Comparison of ENCODE assay signal across 10 cellular contexts in the genomic region with DNA sequence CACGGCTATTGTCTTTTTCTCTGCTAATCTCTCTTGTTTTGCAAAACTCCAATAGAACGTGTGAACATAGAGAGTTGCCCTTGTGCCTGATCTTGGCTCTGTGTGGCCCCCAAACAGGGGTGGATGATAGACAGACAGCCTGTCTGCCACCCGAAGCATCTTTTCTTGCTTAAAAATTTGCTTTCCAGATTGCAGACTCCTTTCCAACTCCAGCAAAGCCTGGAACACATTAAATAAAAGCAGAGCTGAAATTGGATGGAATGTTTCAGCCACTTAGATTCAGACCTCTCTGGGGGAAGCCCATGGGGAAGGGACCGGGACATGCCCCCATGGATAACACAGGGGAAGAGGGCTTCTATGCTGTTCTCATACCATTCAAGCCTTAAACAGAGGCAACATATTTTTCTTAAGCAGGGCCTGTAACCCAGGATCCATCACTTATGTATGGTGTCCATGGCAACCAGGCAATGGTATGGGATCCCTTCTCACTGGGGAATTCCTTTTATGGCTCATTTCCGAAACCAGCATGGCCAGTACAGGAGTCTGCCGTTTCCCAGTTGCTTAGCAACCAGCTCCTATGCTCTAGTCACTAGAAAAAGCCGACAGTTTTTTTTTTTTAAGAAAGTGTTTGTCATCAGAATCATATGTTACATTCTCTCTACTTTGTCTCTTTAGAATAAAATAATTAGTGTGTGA.
DNase-seq lines count a peak whose midpoint lies in the region; ATAC-seq and TF ChIP-seq lines count a peak whose summit lies in the region.
"Had no signal": no experiment of that assay in that cellular context is flagged by ENCODE, and none has a peak within 500 bp of the region (broad histone marks: within the 10 kb centered on the region; RNA-seq: fewer than 3 reads in every experiment).

No MANE protein-coding gene starts in this region.

- H2BK12ac ChIP-seq in H9 (ENCODE audit: insufficient read length, low read depth, low read length) (no peak overlapping the region), trophoblast cell (ENCODE audit: low read length) (no peak overlapping the region)

- no peak overlapping the region for H2BK20ac ChIP-seq in H9 (ENCODE audit: low read depth, low read length, poor library complexity, severe bottlenecking)

- H3K79me1 ChIP-seq in H9 (ENCODE audit: insufficient read depth, low read depth, low read length, poor library complexity, severe bottlenecking) (no peaks in the 10 kb centered on the region), trophoblast cell (ENCODE audit: low read length) (peaks cover 35% of the 10 kb centered on the region)

- no peak for ATAC-seq in GM18505 (IDR thresholded peaks at IDR 0.05; ENCODE audit: unreplicated experiment)

- H3K4me1 Mint-ChIP-seq in H9, result peaks cover 15 to 17% of the 10 kb centered on the region in 2 experiments
- H3K4me1 Mint-ChIP-seq in T-helper 2 cell treated with Interferon-gamma antibody and Interleukin-4, amounts not matched to agents 5 μg/mL and 100 μg/mL, for 36 hours (ENCODE audit: low read depth), result no peaks in the 10 kb centered on the region
- H3K4me1 Mint-ChIP-seq: activated B cell treated with CpG ODN at 0.5 μM for 24 hours had no signal

- no peak overlapping the region for H4K8ac ChIP-seq in H9 (replicated peaks; ENCODE audit: insufficient read length, low read depth, low read length)
- H4K8ac ChIP-seq in trophoblast cell (ENCODE audit: low read depth, low read length), result no peak overlapping the region

- H2BK5ac ChIP-seq in H9 (ENCODE audit: insufficient read length, low read length) (no peak overlapping the region), trophoblast cell (ENCODE audit: low read depth, low read length, poor library complexity) (no peak overlapping the region)

- H2AK5ac ChIP-seq in H9 (ENCODE audit: insufficient read length, low read length), result no peak overlapping the region
- no peak overlapping the region for H2AK5ac ChIP-seq in trophoblast cell (ENCODE audit: low read length)

- no peaks in the 10 kb centered on the region for H4K20me1 ChIP-seq in H9 (ENCODE audit: control insufficient read depth, insufficient read depth, insufficient read length)

- H4K5ac ChIP-seq in H9 (ENCODE audit: insufficient read length, low read depth, low read length), result no peak overlapping the region

- H3K79me2 ChIP-seq in H9 (ENCODE audit: insufficient read depth, low read length), result no peaks in the 10 kb centered on the region
- H3K79me2 ChIP-seq in trophoblast cell (ENCODE audit: control insufficient read depth, insufficient read depth, low read length, poor library complexity), result peaks cover 2% of the 10 kb centered on the region

- no peak overlapping the region for H2BK15ac ChIP-seq in H9 (ENCODE audit: low read depth, low read length)

- no peak overlapping the region for H3K4me3 ChIP-seq in trophoblast cell (ENCODE audit: low read depth, low read length)
- H3K4me3 ChIP-seq: right atrium auricular region had no signal

- H2AFZ ChIP-seq in H9 (ENCODE audit: low read length) (no peak overlapping the region), trophoblast cell (ENCODE audit: insufficient read depth, low read length, poor library complexity) (no peak overlapping the region)

- H3K9ac ChIP-seq in H9 (ENCODE audit: extremely low read depth, insufficient read length, low read length), result no peak overlapping the region
- no peak overlapping the region for H3K9ac ChIP-seq in trophoblast cell (ENCODE audit: low read length)

- H3K4me1 ChIP-seq in H9 (ENCODE audit: insufficient read depth, low read length) (0 out of 2 replicates have a peak, but pooled peaks cover 3% of the 10 kb centered on the region), trophoblast cell (ENCODE audit: control insufficient read depth in 1 of 2, insufficient read depth in 2 of 2, low read length in 2 of 2) (peaks cover 23 to 24% of the 10 kb centered on the region in 2 experiments)
- H3K4me1 ChIP-seq: right atrium auricular region had no signal

- H3K4ac ChIP-seq in H9 (ENCODE audit: low read depth, low read length) (peak overlapping the region; percentile 74; the same call in 1 of the 2 replicates), trophoblast cell (ENCODE audit: low read depth, low read length) (no peak overlapping the region)

- H3K56ac ChIP-seq in H9 (ENCODE audit: insufficient read length, low read depth, low read length), result no peak overlapping the region

- no peak for TF ChIP-seq POLR2A in GM18505 (IDR thresholded peaks at IDR 0.05; ENCODE audit: borderline replicate concordance, extremely low read depth, insufficient read depth, insufficient read length)

- H3K18ac ChIP-seq in H9 (ENCODE audit: insufficient read length, low read depth, low read length) (peak overlapping the region; percentile 92), trophoblast cell (ENCODE audit: low read length) (no peak overlapping the region)

- H3K27ac ChIP-seq in H9 (ENCODE audit: insufficient read length, low read depth, low read length), result no peak overlapping the region
- H3K27ac ChIP-seq in trophoblast cell (ENCODE audit: low read depth, low read length), result peak overlapping the region; percentile 63
- H3K27ac ChIP-seq: right atrium auricular region had no signal

- H3K27me3 ChIP-seq in H9 (ENCODE audit: insufficient read depth, low read length), result no peaks in the 10 kb centered on the region
- H3K27me3 ChIP-seq in trophoblast cell (ENCODE audit: insufficient read depth, low read length), result no peaks in the 10 kb centered on the region
- H3K27me3 ChIP-seq: right atrium auricular region had no signal

- no peaks in the 10 kb centered on the region for H3K9me3 Mint-ChIP-seq in H9
- H3K9me3 Mint-ChIP-seq in T-helper 2 cell treated with Interferon-gamma antibody and Interleukin-4, amounts not matched to agents 5 μg/mL and 100 μg/mL, for 36 hours, result no peaks in the 10 kb centered on the region
- H3K9me3 Mint-ChIP-seq: activated B cell treated with CpG ODN at 0.5 μM for 24 hours had no signal

- no peak for TF ChIP-seq CTCF in H9 (conservative IDR thresholded peaks at IDR 0.05)

- peak overlapping the region; percentile 0 for H2BK120ac ChIP-seq in H9 (ENCODE audit: low read depth, low read length, poor library complexity, severe bottlenecking)
- H2BK120ac ChIP-seq in trophoblast cell (ENCODE audit: insufficient read depth, low read length, poor library complexity), result peak overlapping the region; percentile 23

- peaks cover 3% of the 10 kb centered on the region for H3K27me3 Mint-ChIP-seq in H9 (ENCODE audit: low read depth)
- peaks cover 2% of the 10 kb centered on the region for H3K27me3 Mint-ChIP-seq in T-helper 2 cell treated with Interferon-gamma antibody and Interleukin-4, amounts not matched to agents 5 μg/mL and 100 μg/mL, for 36 hours (ENCODE audit: low read depth)

- H4K91ac ChIP-seq in H9 (ENCODE audit: insufficient read length, low read depth, low read length), result no peak overlapping the region
- H4K91ac ChIP-seq in trophoblast cell (ENCODE audit: low read depth, low read length), result peak overlapping the region; percentile 66

- peak overlapping the region in 2 of 3 experiments; percentile 54 to 82; a peak in 3 of 7 replicates for H3K27ac Mint-ChIP-seq in H9
- H3K27ac Mint-ChIP-seq in T-helper 2 cell treated with Interferon-gamma antibody and Interleukin-4, amounts not matched to agents 5 μg/mL and 100 μg/mL, for 36 hours, result no peak overlapping the region
- H3K27ac Mint-ChIP-seq: activated B cell treated with CpG ODN at 0.5 μM for 24 hours had no signal

- no peaks in the 10 kb centered on the region for H3K36me3 Mint-ChIP-seq in H9 (ENCODE audit: insufficient read depth in 1 of 3, low read depth in 3 of 3)
- H3K36me3 Mint-ChIP-seq in T-helper 2 cell treated with Interferon-gamma antibody and Interleukin-4, amounts not matched to agents 5 μg/mL and 100 μg/mL, for 36 hours (ENCODE audit: low read depth), result no peaks in the 10 kb centered on the region

- H3K4me2 ChIP-seq in H9 (ENCODE audit: insufficient read depth, insufficient read length, low read length) (no peak overlapping the region), trophoblast cell (ENCODE audit: low read length) (peak overlapping the region; percentile 36)

- H4K12ac ChIP-seq in trophoblast cell (ENCODE audit: low read depth, low read length), result no peak overlapping the region

- H3K23ac ChIP-seq in H9 (ENCODE audit: insufficient read length, low read depth, low read length), result no peak overlapping the region
- no peak overlapping the region for H3K23ac ChIP-seq in trophoblast cell (ENCODE audit: low read length)

- no peaks in the 10 kb centered on the region for H3K36me3 ChIP-seq in trophoblast cell (ENCODE audit: control insufficient read depth in 1 of 2, insufficient read depth in 2 of 2, low read length in 2 of 2)
- H3K36me3 ChIP-seq: right atrium auricular region had no signal

- H3K23me2 ChIP-seq in H9 (ENCODE audit: insufficient read length, low read depth, low read length, poor library complexity, severe bottlenecking), result no peaks in the 10 kb centered on the region

- peak overlapping the region; percentile 96 for H3T11ph ChIP-seq in H9 (ENCODE audit: low read length)

- H3K14ac ChIP-seq in H9 (ENCODE audit: insufficient read depth, low read length) (peak overlapping the region; percentile 90; the same call in 1 of the 2 replicates), trophoblast cell (ENCODE audit: low read length) (no peak overlapping the region)

- H3K9me3 ChIP-seq in H9 (ENCODE audit: control insufficient read depth, low read depth, low read length) (no peaks in the 10 kb centered on the region), trophoblast cell (ENCODE audit: insufficient read depth, low read depth, low read length) (no peaks in the 10 kb centered on the region)
- H3K9me3 ChIP-seq: right atrium auricular region had no signal

- DNase-seq in H9, result peak; percentile 82
- peak; percentile 86 for DNase-seq in NCI-H69 (lab: John Stamatoyannopoulos, UW)
- peak; percentile 44 for DNase-seq in epidermal melanocyte (ENCODE audit: insufficient read length, low spot score)
- DNase-seq in trophoblast cell, result peak; percentile 97 to 99
- no peak for DNase-seq in T-helper 2 cell treated with Interferon-gamma antibody and Interleukin-4, amounts not matched to agents 5 μg/mL and 100 μg/mL, for 36 hours (ENCODE audit: low spot score)
- DNase-seq in effector CD4-positive, alpha-beta T cell, result no peak
- no peak for DNase-seq in NCI-H1048 (lab: John Stamatoyannopoulos, UW)
- DNase-seq: activated B cell treated with CpG ODN at 0.5 μM for 24 hours had no signal

- no peak overlapping the region; a peak in 1 of 5 replicates for H3K4me3 Mint-ChIP-seq in H9
- H3K4me3 Mint-ChIP-seq in T-helper 2 cell treated with Interferon-gamma antibody and Interleukin-4, amounts not matched to agents 5 μg/mL and 100 μg/mL, for 36 hours, result no peak overlapping the region
- H3K4me3 Mint-ChIP-seq: activated B cell treated with CpG ODN at 0.5 μM for 24 hours had no signal

- WGBS in H9 (ENCODE audit: extremely low coverage, insufficient read length, low lambda C conversion rate), result no CpG with 5 or more reads among the region's 7 CpGs
- WGBS in trophoblast cell (ENCODE audit: extremely low coverage, insufficient coverage, insufficient read length), result no CpG with 5 or more reads among the region's 7 CpGs

Comparison
In these comparisons a context has a peak if more than half of its experiments do, and no peak if none do; other contexts are left out.
1. DNase-seq: peak in H9 (single experiment), NCI-H69 (single experiment), epidermal melanocyte (single experiment) and trophoblast cell (2 of 2); none in T-helper 2 cell treated with Interferon-gamma antibody and Interleukin-4, amounts not matched to agents 5 μg/mL and 100 μg/mL, for 36 hours (single experiment), effector CD4-positive, alpha-beta T cell (single experiment) and NCI-H1048 (single experiment).